Comparison of ENCODE assay signal across 7 cellular contexts in genomic region chr16:88028177-88028576, GRCh38.
DNase-seq lines count a peak whose midpoint lies in the region; TF ChIP-seq lines count a peak whose summit lies in the region.
"Not testable (repeated sequence)": the region's sequence is repeated elsewhere in the genome, so short reads cannot be mapped to it uniquely, and the experiment has no call there.

No MANE protein-coding gene starts in this region.

- H2BK120ac ChIP-seq in H9 (ENCODE audit: low read depth, low read length, poor library complexity, severe bottlenecking) = not testable (repeated sequence)

- H3T11ph ChIP-seq in H9 (ENCODE audit: low read length) = not testable (repeated sequence)

- H4K8ac ChIP-seq in H9 (replicated peaks; ENCODE audit: insufficient read length, low read depth, low read length) = not testable (repeated sequence)

- H4K20me1 ChIP-seq in H9 (ENCODE audit: control insufficient read depth, insufficient read depth, insufficient read length) = not testable (repeated sequence)

- H3K9ac ChIP-seq in H9 (ENCODE audit: extremely low read depth, insufficient read length, low read length); iPS-20b (ENCODE audit: low read depth, low read length): not testable (repeated sequence)

- 0 out of 5 replicates have a peak overlapping the region, but pooled peaks of 1 of the 2 experiments have one; percentile 1 for H3K4me3 Mint-ChIP-seq in H9
- not testable (repeated sequence) for H3K4me3 Mint-ChIP-seq in activated CD4-positive, alpha-beta memory T cell treated with anti-CD3 and anti-CD28 coated beads for 36 hours; nephron progenitor cell; osteocyte (ENCODE audit: unreplicated experiment)

- not testable (repeated sequence) for H3K36me3 ChIP-seq in SJCRH30; iPS-20b (ENCODE audit: insufficient read depth, low read depth, low read length)

- H3K79me2 ChIP-seq in H9 (ENCODE audit: insufficient read depth, low read length) = not testable (repeated sequence)

- not testable (repeated sequence) for H3K23ac ChIP-seq in H9 (ENCODE audit: insufficient read length, low read depth, low read length)

- H3K27ac ChIP-seq in H9 (ENCODE audit: insufficient read length, low read depth, low read length); SJCRH30: not testable (repeated sequence)
- H3K27ac ChIP-seq in iPS-20b (ENCODE audit: low read length) = peak overlapping the region; percentile 9

- not testable (repeated sequence) for H4K5ac ChIP-seq in H9 (ENCODE audit: insufficient read length, low read depth, low read length)

- not testable (repeated sequence) for H2AK5ac ChIP-seq in H9 (ENCODE audit: insufficient read length, low read length)

- H3K56ac ChIP-seq in H9 (ENCODE audit: insufficient read length, low read depth, low read length) = not testable (repeated sequence)

- not testable (repeated sequence) for H3K79me1 ChIP-seq in H9 (ENCODE audit: insufficient read depth, low read depth, low read length, poor library complexity, severe bottlenecking)

- not testable (repeated sequence) for H2BK15ac ChIP-seq in H9 (ENCODE audit: low read depth, low read length)

- not testable (repeated sequence) for H2AFZ ChIP-seq in H9 (ENCODE audit: low read length)

- H2BK20ac ChIP-seq in H9 (ENCODE audit: low read depth, low read length, poor library complexity, severe bottlenecking) = not testable (repeated sequence)

- not testable (repeated sequence) for H3K23me2 ChIP-seq in H9 (ENCODE audit: insufficient read length, low read depth, low read length, poor library complexity, severe bottlenecking)

- H3K4me1 Mint-ChIP-seq in H9 = peaks cover 33 to 50% of the 10 kb centered on the region in 2 experiments
- not testable (repeated sequence) for H3K4me1 Mint-ChIP-seq in activated CD4-positive, alpha-beta memory T cell treated with anti-CD3 and anti-CD28 coated beads for 36 hours (ENCODE audit: low read depth)
- peaks cover 27% of the 10 kb centered on the region for H3K4me1 Mint-ChIP-seq in nephron progenitor cell
- H3K4me1 Mint-ChIP-seq in osteocyte (ENCODE audit: unreplicated experiment) = peaks cover 28% of the 10 kb centered on the region

- peaks cover 6 to 22% (median 21%) of the 10 kb centered on the region in 3 experiments for H3K36me3 Mint-ChIP-seq in H9 (ENCODE audit: insufficient read depth in 1 of 3, low read depth in 3 of 3)
- peaks cover 11% of the 10 kb centered on the region for H3K36me3 Mint-ChIP-seq in activated CD4-positive, alpha-beta memory T cell treated with anti-CD3 and anti-CD28 coated beads for 36 hours
- peaks cover 28% of the 10 kb centered on the region for H3K36me3 Mint-ChIP-seq in nephron progenitor cell (ENCODE audit: low read depth)
- peaks cover 27% of the 10 kb centered on the region for H3K36me3 Mint-ChIP-seq in osteocyte (ENCODE audit: unreplicated experiment)

- H3K4me3 ChIP-seq in SJCRH30; iPS-20b (ENCODE audit: low read length): not testable (repeated sequence)

- not testable (repeated sequence) for H2BK12ac ChIP-seq in H9 (ENCODE audit: insufficient read length, low read depth, low read length)

- H3K27me3 ChIP-seq in H9 (ENCODE audit: insufficient read depth, low read length); SJCRH30; iPS-20b (ENCODE audit: insufficient read depth, low read length): not testable (repeated sequence)

- not testable (repeated sequence) for H3K14ac ChIP-seq in H9 (ENCODE audit: insufficient read depth, low read length)

- not testable (repeated sequence) for H3K4me2 ChIP-seq in H9 (ENCODE audit: insufficient read depth, insufficient read length, low read length)

- peak; percentile 60 for DNase-seq in ELF-1 (ENCODE audit: low read depth, low spot score)
- not testable (repeated sequence) for DNase-seq in H9; activated CD4-positive, alpha-beta memory T cell treated with anti-CD3 and anti-CD28 coated beads for 36 hours; nephron progenitor cell; osteocyte (ENCODE audit: extremely low spot score, unreplicated experiment)
- DNase-seq in SJCRH30 = peak; percentile 40 to 61

- not testable (repeated sequence) for H3K27me3 Mint-ChIP-seq in H9 (ENCODE audit: low read depth); activated CD4-positive, alpha-beta memory T cell treated with anti-CD3 and anti-CD28 coated beads for 36 hours; nephron progenitor cell (ENCODE audit: low read depth, poor library complexity); osteocyte (ENCODE audit: unreplicated experiment)

- TF ChIP-seq CTCF in H9 (conservative IDR thresholded peaks at IDR 0.05); nephron progenitor cell (IDR thresholded peaks at IDR 0.05); osteocyte (IDR thresholded peaks at IDR 0.05): not testable (repeated sequence)

- H3K18ac ChIP-seq in H9 (ENCODE audit: insufficient read length, low read depth, low read length) = not testable (repeated sequence)

- not testable (repeated sequence) for H3K4me1 ChIP-seq in H9 (ENCODE audit: insufficient read depth, low read length); SJCRH30
- H3K4me1 ChIP-seq in iPS-20b (ENCODE audit: insufficient read depth, low read length) = peaks cover 17% of the 10 kb centered on the region

- H4K91ac ChIP-seq in H9 (ENCODE audit: insufficient read length, low read depth, low read length) = not testable (repeated sequence)

- intact Hi-C loops in activated CD4-positive, alpha-beta memory T cell treated with anti-CD3 and anti-CD28 coated beads for 36 hours (cut with micrococcal nuclease) = not testable (repeated sequence)

- H3K27ac Mint-ChIP-seq in H9 (peak overlapping the region; percentile 72 to 97 (median 92)), nephron progenitor cell (peak overlapping the region; percentile 64), osteocyte (ENCODE audit: unreplicated experiment) (peak overlapping the region; percentile 31)
- peak overlapping the region; percentile 5 for H3K27ac Mint-ChIP-seq in activated CD4-positive, alpha-beta memory T cell treated with anti-CD3 and anti-CD28 coated beads for 36 hours

- H2BK5ac ChIP-seq in H9 (ENCODE audit: insufficient read length, low read length) = not testable (repeated sequence)

- H3K9me3 Mint-ChIP-seq in H9; activated CD4-positive, alpha-beta memory T cell treated with anti-CD3 and anti-CD28 coated beads for 36 hours; nephron progenitor cell; osteocyte (ENCODE audit: unreplicated experiment): not testable (repeated sequence)

- CTCF ChIA-PET in activated CD4-positive, alpha-beta memory T cell treated with anti-CD3 and anti-CD28 coated beads for 36 hours (lab: Charles Lee) = not testable (repeated sequence)

- H3K4ac ChIP-seq in H9 (ENCODE audit: low read depth, low read length) = not testable (repeated sequence)

- WGBS in H9 (ENCODE audit: extremely low coverage, insufficient read length, low lambda C conversion rate) = no CpG with 5 or more reads among the region's 9 CpGs

- H3K9me3 ChIP-seq in H9 (ENCODE audit: control insufficient read depth, low read depth, low read length); SJCRH30 (replicated peaks); iPS-20b (ENCODE audit: insufficient read depth, low read depth, low read length): not testable (repeated sequence)

- POLR2A ChIA-PET in activated CD4-positive, alpha-beta memory T cell treated with anti-CD3 and anti-CD28 coated beads for 36 hours (lab: Charles Lee) = not testable (repeated sequence)

Comparison
In these comparisons a context has a peak if more than half of its experiments do, and no peak if none do; other contexts are left out.
1. H3K27ac Mint-ChIP-seq: peak in every context shown above with its lines; median percentile 92 in H9; 64 in nephron progenitor cell; 31 in osteocyte; 5 in activated CD4-positive, alpha-beta memory T cell treated with anti-CD3 and anti-CD28 coated beads for 36 hours.